In genomic region chr3:30662836-30663235, GRCh38 we compare ENCODE assay signal across 19 cellular contexts. TPM values are rescaled to one million over a fixed set of nuclear protein-coding genes. Genes with fewer than 3 reads are reported as not detected.
DNase-seq lines count a peak whose midpoint lies in the region; ATAC-seq and TF ChIP-seq lines count a peak whose summit lies in the region.
"Had no signal": no experiment of that assay in that cellular context is flagged by ENCODE, and none has a peak within 500 bp of the region (broad histone marks: within the 10 kb centered on the region; RNA-seq: fewer than 3 reads in every experiment).

No MANE protein-coding gene starts in this region.

- H3K4me3 ChIP-seq in left ventricle myocardium inferior (no peak overlapping the region), right atrium auricular region (no peak overlapping the region), Panc1 (ENCODE audit: low read depth in 2 of 2, low read length in 2 of 2) (no peak overlapping the region)
- H3K4me3 ChIP-seq: esophagus squamous epithelium, transverse colon had no signal

- in situ Hi-C loops in Panc1 (cut with HindIII; ENCODE audit: low pct_unique_long_range_greater_than_20kb, low sequenced_read_pairs) = no loop called here

- no peaks in the 10 kb centered on the region for H3K9me3 Mint-ChIP-seq in activated naive CD8-positive, alpha-beta T cell treated with anti-CD3 and anti-CD28 coated beads, Interleukin-2, amount 50 U/mL, for 24 hours
- H3K9me3 Mint-ChIP-seq in stimulated activated effector memory CD8-positive, alpha-beta T cell treated with anti-CD3 and anti-CD28 coated beads, Interleukin-12 subunit alpha, Interleukin-12 subunit beta, amount 100 ng/mL, for 72 hours = no peaks in the 10 kb centered on the region

- ATAC-seq in Panc1 = no peak
- no peak for ATAC-seq in activated naive CD8-positive, alpha-beta T cell treated with anti-CD3 and anti-CD28 coated beads, Interleukin-2, amount 50 U/mL, for 24 hours
- no peak for ATAC-seq in stimulated activated effector memory CD8-positive, alpha-beta T cell treated with anti-CD3 and anti-CD28 coated beads, Interleukin-12 subunit alpha, Interleukin-12 subunit beta, amount 100 ng/mL, for 72 hours
- no peak for ATAC-seq in HG03571 (IDR thresholded peaks at IDR 0.05; ENCODE audit: unreplicated experiment)
- ATAC-seq: left cardiac atrium had no signal

- H3K27me3 Mint-ChIP-seq in activated naive CD8-positive, alpha-beta T cell treated with anti-CD3 and anti-CD28 coated beads, Interleukin-2, amount 50 U/mL, for 24 hours = no peaks in the 10 kb centered on the region

- H3K27me3 ChIP-seq in left ventricle myocardium inferior (ENCODE audit: low read depth) (no peaks in the 10 kb centered on the region), right atrium auricular region (no peaks in the 10 kb centered on the region), Panc1 (ENCODE audit: control insufficient read depth, insufficient read depth, low read length) (no peaks in the 10 kb centered on the region)
- H3K27me3 ChIP-seq: esophagus squamous epithelium, transverse colon had no signal

- DNase-seq in left ventricle myocardium inferior = no peak
- no peak for DNase-seq in right atrium auricular region (ENCODE audit: low spot score)
- DNase-seq in Panc1 (ENCODE audit: low read depth, low spot score) = no peak
- DNase-seq in activated naive CD8-positive, alpha-beta T cell treated with anti-CD3 and anti-CD28 coated beads, Interleukin-2, amount 50 U/mL, for 24 hours = no peak
- DNase-seq in stimulated activated effector memory CD8-positive, alpha-beta T cell treated with anti-CD3 and anti-CD28 coated beads, Interleukin-12 subunit alpha, Interleukin-12 subunit beta, amount 100 ng/mL, for 72 hours (ENCODE audit: low spot score in 2 of 2) = no peak
- DNase-seq in EL = no peak
- no peak for DNase-seq in T-helper 2 cell
- DNase-seq: activated CD4-positive, alpha-beta T cell treated with anti-CD3 and anti-CD28 coated beads, Interleukin-2, amount 50 U/mL, for 1 hour; anterior cingulate cortex; caudate nucleus; esophagus squamous epithelium; GDM1; Karpas-422; left cardiac atrium; midbrain; NCI-H1105 treated with DMSO at 0.1 percent for 48 hours; NCI-H524 treated with DMSO at 0.1 percent for 48 hours; transverse colon had no signal

- peak overlapping the region; percentile 81 for H3K27ac ChIP-seq in left ventricle myocardium inferior (replicated peaks)
- H3K27ac ChIP-seq in right atrium auricular region = no peak overlapping the region
- H3K27ac ChIP-seq in Panc1 (ENCODE audit: low read length) = peak overlapping the region; percentile 21; the same call in 1 of the 2 replicates
- H3K27ac ChIP-seq: esophagus squamous epithelium, transverse colon had no signal

- BruUV-seq in Panc1 (replicated peaks; lab: Mats Ljungman, UMichigan) = no TSS peak

- no peak for TF ChIP-seq CTCF in left ventricle myocardium inferior (IDR thresholded peaks at IDR 0.05; ENCODE audit: borderline replicate concordance)
- TF ChIP-seq CTCF in right atrium auricular region (IDR thresholded peaks at IDR 0.05) = no peak
- TF ChIP-seq CTCF in Panc1 (IDR thresholded peaks at IDR 0.05) = no peak

- H3K9me3 ChIP-seq in left ventricle myocardium inferior (replicated peaks) = no peaks in the 10 kb centered on the region
- H3K9me3 ChIP-seq in right atrium auricular region = no peaks in the 10 kb centered on the region
- H3K9me3 ChIP-seq in Panc1 (ENCODE audit: control insufficient read depth, insufficient read depth, low read depth, low read length) = no peaks in the 10 kb centered on the region
- H3K9me3 ChIP-seq: esophagus squamous epithelium, transverse colon had no signal

- H3K4me1 Mint-ChIP-seq in activated naive CD8-positive, alpha-beta T cell treated with anti-CD3 and anti-CD28 coated beads, Interleukin-2, amount 50 U/mL, for 24 hours = peaks cover 100% of the 10 kb centered on the region
- H3K4me1 Mint-ChIP-seq in stimulated activated effector memory CD8-positive, alpha-beta T cell treated with anti-CD3 and anti-CD28 coated beads, Interleukin-12 subunit alpha, Interleukin-12 subunit beta, amount 100 ng/mL, for 72 hours = peaks cover 77% of the 10 kb centered on the region

- intact Hi-C loops in left ventricle myocardium inferior (cut with micrococcal nuclease) (no loop called here), Panc1 (cut with micrococcal nuclease; ENCODE audit: unreplicated experiment) (no loop called here)

- CTCF ChIA-PET in Panc1 (lab: Charles Lee) = no interaction called here

- H3K36me3 ChIP-seq in left ventricle myocardium inferior (peaks cover 16% of the 10 kb centered on the region), right atrium auricular region (peaks cover 28% of the 10 kb centered on the region), Panc1 (ENCODE audit: control insufficient read depth, insufficient read depth, low read length) (peaks cover 3% of the 10 kb centered on the region; the same call in 1 of the 2 replicates)
- H3K36me3 ChIP-seq: transverse colon had no signal

- H3K4me3 Mint-ChIP-seq in activated naive CD8-positive, alpha-beta T cell treated with anti-CD3 and anti-CD28 coated beads, Interleukin-2, amount 50 U/mL, for 24 hours = peak overlapping the region; percentile 16
- H3K4me3 Mint-ChIP-seq in stimulated activated effector memory CD8-positive, alpha-beta T cell treated with anti-CD3 and anti-CD28 coated beads, Interleukin-12 subunit alpha, Interleukin-12 subunit beta, amount 100 ng/mL, for 72 hours = peak overlapping the region; percentile 25

- H3K27ac Mint-ChIP-seq in activated naive CD8-positive, alpha-beta T cell treated with anti-CD3 and anti-CD28 coated beads, Interleukin-2, amount 50 U/mL, for 24 hours = peak overlapping the region; percentile 93
- H3K27ac Mint-ChIP-seq in stimulated activated effector memory CD8-positive, alpha-beta T cell treated with anti-CD3 and anti-CD28 coated beads, Interleukin-12 subunit alpha, Interleukin-12 subunit beta, amount 100 ng/mL, for 72 hours = peak overlapping the region; percentile 88

- POLR2A ChIA-PET in Panc1 (lab: Charles Lee) = no interaction called here

- H3K4me1 ChIP-seq in left ventricle myocardium inferior = peaks cover 100% of the 10 kb centered on the region
- peaks cover 0 to 94% of the 10 kb centered on the region in 2 donors for H3K4me1 ChIP-seq in right atrium auricular region
- H3K4me1 ChIP-seq in Panc1 (ENCODE audit: control insufficient read depth, insufficient read depth, low read length) = peaks cover 36% of the 10 kb centered on the region

- H3K36me3 Mint-ChIP-seq in activated naive CD8-positive, alpha-beta T cell treated with anti-CD3 and anti-CD28 coated beads, Interleukin-2, amount 50 U/mL, for 24 hours (ENCODE audit: low read depth) = peaks cover 64% of the 10 kb centered on the region
- H3K36me3 Mint-ChIP-seq in stimulated activated effector memory CD8-positive, alpha-beta T cell treated with anti-CD3 and anti-CD28 coated beads, Interleukin-12 subunit alpha, Interleukin-12 subunit beta, amount 100 ng/mL, for 72 hours = peaks cover 96% of the 10 kb centered on the region

RNA-seq across cellular contexts. Expression of gene TGFBR2, which starts 56.4 kb away (rescaled TPM):
- total RNA-seq in left ventricle myocardium inferior = 144 TPM
- total RNA-seq in right atrium auricular region = 100 to 1,000 TPM; 205 to 210 TPM
- 45.9 TPM for total RNA-seq in Panc1 (2021; ENCODE audit: unreplicated experiment)
- 38.8 TPM for polyA plus RNA-seq in Panc1 (2012; ENCODE audit: insufficient read length)

Comparison
In these comparisons a context has a peak if more than half of its experiments do, and no peak if none do; other contexts are left out.
1. H3K27ac ChIP-seq: peak in left ventricle myocardium inferior (single experiment) and Panc1 (single experiment); none in right atrium auricular region (0 of 2).